ENCODE assay signal across 8 cellular contexts in genomic region chr10:126904493-126904806, GRCh38. TPM values are rescaled to one million over a fixed set of nuclear protein-coding genes. Genes with fewer than 3 reads are reported as not detected.
DNase-seq lines count a peak whose midpoint lies in the region; ATAC-seq, FAIRE-seq and TF ChIP-seq lines count a peak whose summit lies in the region.

No MANE protein-coding gene starts in this region.

- BruUV-seq in mammary epithelial cell (replicated peaks; lab: Mats Ljungman, UMichigan) (no TSS peak), HepG2 (replicated peaks; lab: Mats Ljungman, UMichigan) (no TSS peak)

- 19% methylated on average over 8 of the region's 10 CpGs for WGBS in mammary epithelial cell (ENCODE audit: low coverage, missing lambda C conversion rate)
- WGBS in HepG2 (ENCODE audit: low lambda C conversion rate) = 74% methylated on average over 7 of the region's 10 CpGs
- WGBS in stomach, 5 donors = 28 to 39% (median 36%) methylated on average over 10 of the region's 10 CpGs

- TF ChIP-seq EP300 in HepG2 (IDR thresholded peaks at IDR 0.05; ENCODE audit: low read depth in 2 of 2, low read length in 2 of 2) = no peak
- no peak for TF ChIP-seq EP300 in HepG2 (CRISPR knock-in tag; IDR thresholded peaks at IDR 0.05; ENCODE audit: borderline replicate concordance)
- TF ChIP-seq EP300 in stomach (IDR thresholded peaks at IDR 0.05) = no peak

- no peak overlapping the region for H3K27ac ChIP-seq in HUES6 (ENCODE audit: low read depth, low read length)
- H3K27ac ChIP-seq in mammary epithelial cell (ENCODE audit: insufficient read depth, low read depth, low read length) = peak overlapping the region; percentile 56
- H3K27ac ChIP-seq in HepG2 (ENCODE audit: extremely low read length, insufficient read depth, low read length) = no peak overlapping the region
- peak overlapping the region in 1 of 5 donors; percentile 81 for H3K27ac ChIP-seq in stomach

- dilution Hi-C loops in mammary epithelial cell (cut with HindIII; ENCODE audit: low sequenced_read_pairs) = loop anchor here (5.0 kb wide), 1 partner anchor 63 kb away; no protein-coding TSS in a partner anchor

- intact Hi-C loops in mammary epithelial cell (cut with micrococcal nuclease) (loop anchor here (5.0 kb wide), 1 partner anchor 138 kb away; no protein-coding TSS in a partner anchor), HepG2 (cut with micrococcal nuclease; ENCODE audit: unreplicated experiment) (no loop called here), stomach (cut with DNase I; ENCODE audit: low total_unique reads) (no loop called here)

- in situ Hi-C loops in mammary epithelial cell (cut with MboI; ENCODE audit: low sequenced_read_pairs in 2 of 2) = no loop called here
- in situ Hi-C loops in HepG2 (cut with HindIII; ENCODE audit: extremely low pct_ligation_motif_present, low pct_unique_long_range_greater_than_20kb) = no loop called here

- H3K4me3 ChIP-seq in HUES6 (ENCODE audit: low read depth, low read length) = peak overlapping the region; percentile 58
- H3K4me3 ChIP-seq in mammary epithelial cell (replicated peaks in 1 of 3; ENCODE audit: insufficient read depth in 1 of 3, low read depth in 2 of 3, low read length in 3 of 3) = peak overlapping the region; percentile 65 to 76 (median 75)
- H3K4me3 ChIP-seq in HepG2 (replicated peaks in 1 of 3; ENCODE audit: insufficient read depth in 1 of 3, low read depth in 2 of 3, low read length in 3 of 3) = peak overlapping the region; percentile 63 to 88 (median 85); a peak in 5 of 6 replicates
- peak overlapping the region; percentile 69 to 88 (median 81) for H3K4me3 ChIP-seq in stomach

- H3K4me2 ChIP-seq in mammary epithelial cell (ENCODE audit: insufficient read depth, low read depth, low read length) = peak overlapping the region; percentile 85
- peak overlapping the region; percentile 83 for H3K4me2 ChIP-seq in HepG2 (ENCODE audit: low read depth, low read length)

- FAIRE-seq in HepG2 (lab: Jason Lieb, UNC) = no peak

- POLR2A ChIA-PET in HepG2 (lab: Yijun Ruan, JAX) = no interaction called here

- TF ChIP-seq RAD21 in HepG2 (CRISPR knock-in tag; IDR thresholded peaks at IDR 0.05) = no peak

- peaks cover 38% of the 10 kb centered on the region for H3K79me2 ChIP-seq in mammary epithelial cell (ENCODE audit: insufficient read depth, low read length)
- H3K79me2 ChIP-seq in HepG2 (ENCODE audit: insufficient read depth, low read length) = peaks cover 29% of the 10 kb centered on the region

- H3K27me3 ChIP-seq in HUES6 (ENCODE audit: control insufficient read depth, insufficient read depth, low read length) (no peaks in the 10 kb centered on the region), mammary epithelial cell (ENCODE audit: insufficient read depth, low read length) (no peaks in the 10 kb centered on the region), HepG2 (ENCODE audit: control insufficient read depth in 1 of 2, insufficient read depth in 2 of 2, low read length in 2 of 2) (no peaks in the 10 kb centered on the region), stomach (peaks cover 0 to 14% (median 0%) of the 10 kb centered on the region in 3 donors)

- ATAC-seq in HepG2 = no peak; the same call in 2 of the 3 replicates
- ATAC-seq in GM21576 (IDR thresholded peaks at IDR 0.05; ENCODE audit: unreplicated experiment) = no peak
- ATAC-seq in HG02981 (IDR thresholded peaks at IDR 0.05; ENCODE audit: unreplicated experiment) = no peak

- H4K20me1 ChIP-seq in mammary epithelial cell (ENCODE audit: insufficient read depth, low read length) (no peaks in the 10 kb centered on the region), HepG2 (ENCODE audit: insufficient read depth, low read length) (no peaks in the 10 kb centered on the region)

- no peak for TF ChIP-seq POLR2A in HepG2 (IDR thresholded peaks at IDR 0.05; ENCODE audit: insufficient read depth in 1 of 2, low read depth in 2 of 2, low read length in 2 of 2)
- no peak for TF ChIP-seq POLR2A in stomach (IDR thresholded peaks at IDR 0.05)

- peak overlapping the region; percentile 83 for H2AFZ ChIP-seq in mammary epithelial cell (ENCODE audit: low read depth, low read length)
- H2AFZ ChIP-seq in HepG2 (ENCODE audit: low read length) = no peak overlapping the region

- H3K9ac ChIP-seq in HUES6 (ENCODE audit: low read length) = peak overlapping the region; percentile 76
- peak overlapping the region; percentile 33 for H3K9ac ChIP-seq in mammary epithelial cell (ENCODE audit: insufficient read depth, low read length)
- peak overlapping the region; percentile 84 for H3K9ac ChIP-seq in HepG2 (ENCODE audit: insufficient read depth, low read depth, low read length)

- CTCF ChIA-PET in mammary epithelial cell (lab: Charles Lee; ENCODE audit: low non-redundant PET) (no interaction called here), HepG2 (lab: Yijun Ruan, JAX; ENCODE audit: low intra/inter-chr PET ratio, low total read pairs) (no interaction called here)

- peaks cover 26% of the 10 kb centered on the region for H3K4me1 ChIP-seq in HUES6 (ENCODE audit: control insufficient read depth, insufficient read depth, low read length)
- peaks cover 36% of the 10 kb centered on the region for H3K4me1 ChIP-seq in mammary epithelial cell (ENCODE audit: insufficient read depth, low read length)
- peaks cover 25% of the 10 kb centered on the region for H3K4me1 ChIP-seq in HepG2 (ENCODE audit: insufficient read depth, low read length)
- H3K4me1 ChIP-seq in stomach = peaks cover 18 to 49% (median 24%) of the 10 kb centered on the region in 4 donors

- DNase-seq in mammary epithelial cell = no peak
- DNase-seq in HepG2 (ENCODE audit: low spot score) = no peak
- no peak for DNase-seq in stomach
- DNase-seq in OCI-M1 (lab: John Stamatoyannopoulos, UW) = no peak
- no peak for DNase-seq in NCI-H1436 (lab: John Stamatoyannopoulos, UW)

- TF ChIP-seq CTCF in mammary epithelial cell (conservative IDR thresholded peaks at IDR 0.05 in 1 of 2, IDR thresholded peaks at IDR 0.05 in 1 of 2; ENCODE audit: extremely low read depth in 1 of 2, insufficient read depth in 1 of 2, low read depth in 1 of 2, low read length in 2 of 2) = no peak
- TF ChIP-seq CTCF in HepG2 (CRISPR knock-in tag; IDR thresholded peaks at IDR 0.05) = no peak
- TF ChIP-seq CTCF in stomach (IDR thresholded peaks at IDR 0.05) = no peak

- H3K36me3 ChIP-seq in HUES6 (ENCODE audit: control insufficient read depth, insufficient read depth, low read length) = peaks cover 22% of the 10 kb centered on the region
- H3K36me3 ChIP-seq in mammary epithelial cell (ENCODE audit: insufficient read depth, low read length) = no peaks in the 10 kb centered on the region
- H3K36me3 ChIP-seq in HepG2 (replicated peaks in 1 of 2; ENCODE audit: control insufficient read depth in 1 of 2, insufficient read depth in 2 of 2, low read length in 2 of 2) = no peaks in the 10 kb centered on the region
- H3K36me3 ChIP-seq in stomach = no peaks in the 10 kb centered on the region

- peaks cover 7% of the 10 kb centered on the region for H3K9me3 ChIP-seq in HUES6 (ENCODE audit: control insufficient read depth, insufficient read depth, low read depth, low read length)
- no peaks in the 10 kb centered on the region for H3K9me3 ChIP-seq in mammary epithelial cell (replicated peaks; ENCODE audit: insufficient read depth, low read length)
- no peaks in the 10 kb centered on the region for H3K9me3 ChIP-seq in HepG2 (ENCODE audit: low read length)
- H3K9me3 ChIP-seq in stomach = no peaks in the 10 kb centered on the region

TF ChIP-seq in HepG2, 621 proteins besides CTCF, POLR2A, EP300 and RAD21 (continues in another document):
- TF ChIP-seq, protein P1, sequence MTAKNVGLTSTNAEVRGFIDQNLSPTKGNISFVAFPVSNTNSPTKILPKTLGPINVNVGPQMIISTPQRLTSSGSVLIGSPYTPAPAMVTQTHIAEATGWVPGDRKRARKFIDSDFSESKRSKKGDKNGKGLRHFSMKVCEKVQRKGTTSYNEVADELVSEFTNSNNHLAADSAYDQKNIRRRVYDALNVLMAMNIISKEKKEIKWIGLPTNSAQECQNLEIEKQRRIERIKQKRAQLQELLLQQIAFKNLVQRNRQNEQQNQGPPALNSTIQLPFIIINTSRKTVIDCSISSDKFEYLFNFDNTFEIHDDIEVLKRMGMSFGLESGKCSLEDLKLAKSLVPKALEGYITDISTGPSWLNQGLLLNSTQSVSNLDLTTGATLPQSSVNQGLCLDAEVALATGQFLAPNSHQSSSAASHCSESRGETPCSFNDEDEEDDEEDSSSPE (CRISPR knock-in tag; IDR thresholded peaks at IDR 0.05) = 0 out of 2 replicates have a peak, but pooled peaks have one; percentile 13
- TF ChIP-seq ZBTB38 (CRISPR knock-in tag; IDR thresholded peaks at IDR 0.05) = peak; percentile 41; the same call in 1 of the 2 replicates
- TF ChIP-seq ZSCAN25 (CRISPR knock-in tag; IDR thresholded peaks at IDR 0.05) = no peak
- TF ChIP-seq SNAPC2 (CRISPR knock-in tag; IDR thresholded peaks at IDR 0.05) = peak; percentile 72; the same call in 1 of the 2 replicates

RNA-seq across cellular contexts. Expression of gene DOCK1, which starts 0.8 kb away (rescaled TPM):
- 100 to 1,000 TPM in 1 of 2 donors, 10 to 100 TPM in 1; 58.1 to 115 TPM for total RNA-seq in mammary epithelial cell
- 9.3 TPM for polyA plus RNA-seq in mammary epithelial cell
- 130 TPM for polyA minus RNA-seq in mammary epithelial cell
- 25.5 and 29.1 TPM in 2 replicates for total RNA-seq in HepG2 (2016; rRNA removed; fragmentation: Illumina TruSeq; extraction: Trizol)
- total RNA-seq in HepG2 (2016; cell fraction: cytosol; rRNA removed; fragmentation: Illumina TruSeq; extraction: Trizol; ENCODE audit: low read depth) = 22.3 and 25.5 TPM in 2 replicates
- total RNA-seq in HepG2 (2016; cell fraction: insoluble cytoplasmic fraction; rRNA removed; fragmentation: Illumina TruSeq; extraction: Trizol) = 23.0 and 25.1 TPM in 2 replicates
- 17.4 TPM in 2 replicates for total RNA-seq in HepG2 (2016; cell fraction: membrane; rRNA removed; fragmentation: Illumina TruSeq; extraction: Trizol)
- total RNA-seq in HepG2 (2016; cell fraction: nucleus; rRNA removed; fragmentation: Illumina TruSeq; extraction: Trizol) = 46.0 and 55.5 TPM in 2 replicates
- polyA plus RNA-seq in HepG2 (2011; rRNA removed) = 8.1 and 8.3 TPM in 2 replicates
- 6.6 and 8.0 TPM in 2 replicates for polyA plus RNA-seq in HepG2 (2011; cell fraction: cytosol; rRNA removed)
- polyA plus RNA-seq in HepG2 (2011; cell fraction: nucleus; rRNA removed) = 10.1 and 12.3 TPM in 2 replicates
- 11.9 and 14.3 TPM in 2 replicates for polyA plus RNA-seq in HepG2 (2012)
- 0.50 and 0.71 TPM in 2 replicates for polyA plus RNA-seq in HepG2 (2016; cell fraction: cytosol; fragmentation: Illumina TruSeq; extraction: Trizol; ENCODE audit: low read depth)
- 13.8 and 18.7 TPM in 2 replicates for polyA plus RNA-seq in HepG2 (2016; cell fraction: insoluble cytoplasmic fraction; fragmentation: Illumina TruSeq; extraction: Trizol; ENCODE audit: low read depth)
- polyA plus RNA-seq in HepG2 (2016; cell fraction: membrane; fragmentation: Illumina TruSeq; extraction: Trizol; ENCODE audit: low read depth) = 2.1 and 3.7 TPM in 2 replicates
- 15.6 and 18.3 TPM in 2 replicates for polyA plus RNA-seq in HepG2 (2016; cell fraction: nucleus; fragmentation: Illumina TruSeq; extraction: Trizol; ENCODE audit: insufficient read depth, low read depth)
- polyA minus RNA-seq in HepG2 (2011; rRNA and poly(A)+ RNA removed; ENCODE audit: low replicate concordance) = 18.0 and 25.9 TPM in 2 replicates
- 10.6 and 15.4 TPM in 2 replicates for polyA minus RNA-seq in HepG2 (2011; cell fraction: cytosol; rRNA and poly(A)+ RNA removed)
- polyA minus RNA-seq in HepG2 (2011; cell fraction: nucleus; rRNA and poly(A)+ RNA removed) = 47.3 and 50.0 TPM in 2 replicates
- total RNA-seq in stomach = 100 to 1,000 TPM in 1 of 5 donors, 10 to 100 TPM in 4; 30.0 to 114 (median 40.3) TPM
- 10 to 100 TPM in 2 of 3 donors, 1 to 10 TPM in 1; 8.4 to 15.6 (median 11.1) TPM for polyA plus RNA-seq in stomach

Comparison
In these comparisons a context has a peak if more than half of its experiments do, and no peak if none do; other contexts are left out.
1. H3K9ac ChIP-seq: peak in every context shown above with its lines; median percentile 84 in HepG2; 76 in HUES6; 33 in mammary epithelial cell.